27 cellular contexts compared by ENCODE assay signal in genomic region chr9:126222835-126223431, GRCh38.
DNase-seq lines count a peak whose midpoint lies in the region; ATAC-seq and TF ChIP-seq lines count a peak whose summit lies in the region.
"Had no signal": no experiment of that assay in that cellular context is flagged by ENCODE, and none has a peak within 500 bp of the region (broad histone marks: within the 10 kb centered on the region; RNA-seq: fewer than 3 reads in every experiment).

No MANE protein-coding gene starts in this region.

- ATAC-seq in activated CD8-positive, alpha-beta memory T cell treated with anti-CD3 and anti-CD28 coated beads, Interleukin-2, amount 10 ng/mL, durations not matched to agents 7 days and 5 days, result no peak
- no peak for ATAC-seq in activated T-helper 17 cell treated with anti-CD3 and anti-CD28 coated beads, Interleukin-2, amount 50 U/mL, for 72 hours (replicated peaks)
- ATAC-seq: naive thymus-derived CD4-positive, alpha-beta T cell; Panc1; psoas muscle; T-helper 17 cell had no signal

- no peak overlapping the region for H3K9ac ChIP-seq in HUES64 (ENCODE audit: low read depth, low read length)

- no peaks in the 10 kb centered on the region for H3K36me3 Mint-ChIP-seq in activated CD8-positive, alpha-beta memory T cell treated with anti-CD3 and anti-CD28 coated beads, Interleukin-2, amount 10 ng/mL, durations not matched to agents 7 days and 5 days
- no peaks in the 10 kb centered on the region for H3K36me3 Mint-ChIP-seq in MCF 10A (ENCODE audit: insufficient read depth, unreplicated experiment)
- no peaks in the 10 kb centered on the region for H3K36me3 Mint-ChIP-seq in activated T-helper 17 cell treated with anti-CD3 and anti-CD28 coated beads, Interleukin-2, amount 50 U/mL, for 72 hours (ENCODE audit: low read depth)
- H3K36me3 Mint-ChIP-seq: activated naive CD8-positive, alpha-beta T cell treated with anti-CD3 and anti-CD28 coated beads, Interleukin-2, amount 10 ng/mL, durations not matched to agents 7 days and 5 days; type B pancreatic cell had no signal

- H3K27me3 ChIP-seq in HUES64 (ENCODE audit: insufficient read depth, low read length) (peaks cover 8% of the 10 kb centered on the region; the same call in 1 of the 2 replicates), thymus (ENCODE audit: control insufficient read depth, insufficient read depth) (peaks cover 17% of the 10 kb centered on the region)

- H3K27me3 Mint-ChIP-seq in activated CD8-positive, alpha-beta memory T cell treated with anti-CD3 and anti-CD28 coated beads, Interleukin-2, amount 10 ng/mL, durations not matched to agents 7 days and 5 days, result peaks cover 67% of the 10 kb centered on the region
- H3K27me3 Mint-ChIP-seq in MCF 10A (ENCODE audit: insufficient read depth, unreplicated experiment), result peaks cover 56% of the 10 kb centered on the region
- peaks cover 73% of the 10 kb centered on the region for H3K27me3 Mint-ChIP-seq in activated T-helper 17 cell treated with anti-CD3 and anti-CD28 coated beads, Interleukin-2, amount 50 U/mL, for 72 hours

- no peak overlapping the region for H3K27ac Mint-ChIP-seq in activated CD8-positive, alpha-beta memory T cell treated with anti-CD3 and anti-CD28 coated beads, Interleukin-2, amount 10 ng/mL, durations not matched to agents 7 days and 5 days
- H3K27ac Mint-ChIP-seq in MCF 10A (ENCODE audit: low read depth, unreplicated experiment), result no peak overlapping the region
- H3K27ac Mint-ChIP-seq in activated T-helper 17 cell treated with anti-CD3 and anti-CD28 coated beads, Interleukin-2, amount 50 U/mL, for 72 hours, result no peak overlapping the region
- H3K27ac Mint-ChIP-seq: activated CD4-positive, alpha-beta memory T cell treated with anti-CD3 and anti-CD28 coated beads, Interleukin-2, amount 10 ng/mL, durations not matched to agents 7 days and 5 days; activated naive CD8-positive, alpha-beta T cell treated with anti-CD3 and anti-CD28 coated beads, Interleukin-2, amount 10 ng/mL, durations not matched to agents 7 days and 5 days; naive thymus-derived CD4-positive, alpha-beta T cell; T-helper 17 cell; type B pancreatic cell had no signal

- TF ChIP-seq CTCF in MCF 10A (IDR thresholded peaks at IDR 0.05; ENCODE audit: unreplicated experiment) (no peak), GM20000 (IDR thresholded peaks at IDR 0.05; ENCODE audit: extremely low read depth, missing control alignments) (no peak)

- CTCF ChIA-PET in activated CD8-positive, alpha-beta memory T cell treated with anti-CD3 and anti-CD28 coated beads, Interleukin-2, amount 10 ng/mL, durations not matched to agents 7 days and 5 days (lab: Charles Lee), result interaction anchor here (0.6 kb wide), 1 partner anchor 176 kb away, joined by 3 read pairs; no protein-coding TSS in a partner anchor
- CTCF ChIA-PET in MCF 10A (lab: Yijun Ruan, JAX), result no interaction called here

- 85% methylated on average over 29 of the region's 29 CpGs for WGBS in HUES64
- WGBS in thymus, result 43% methylated on average over 29 of the region's 29 CpGs

- intact Hi-C loops in MCF 10A (cut with micrococcal nuclease), result no loop called here

- no peaks in the 10 kb centered on the region for H3K36me3 ChIP-seq in HUES64 (ENCODE audit: insufficient read depth, low read length)
- no peaks in the 10 kb centered on the region for H3K36me3 ChIP-seq in thymus (ENCODE audit: control insufficient read depth, insufficient read depth)

- POLR2A ChIA-PET in MCF 10A (lab: Yijun Ruan, JAX), result no interaction called here

- peak; percentile 45 for DNase-seq in activated CD8-positive, alpha-beta memory T cell treated with anti-CD3 and anti-CD28 coated beads for 24 hours
- no peak for DNase-seq in activated CD8-positive, alpha-beta memory T cell treated with anti-CD3 and anti-CD28 coated beads, Interleukin-2, amount 10 ng/mL, durations not matched to agents 7 days and 5 days
- peak; percentile 14 for DNase-seq in left kidney (ENCODE audit: low read depth, low spot score)
- DNase-seq in MCF 10A (ENCODE audit: unreplicated experiment), result no peak
- DNase-seq in GM20000 (ENCODE audit: low spot score), result no peak
- DNase-seq: activated CD4-positive, alpha-beta memory T cell treated with anti-CD3 and anti-CD28 coated beads, Interleukin-2, amount 10 ng/mL, durations not matched to agents 7 days and 5 days; activated CD4-positive, CD25-positive, alpha-beta regulatory T cell treated with anti-CD3 and anti-CD28 coated beads, Interleukin-2, amount 50 U/mL, for 72 hours; activated effector memory CD4-positive, alpha-beta T cell treated with anti-CD3 and anti-CD28 coated beads, Interleukin-2, amount 50 U/mL, for 16 hours; activated naive CD8-positive, alpha-beta T cell treated with anti-CD3 and anti-CD28 coated beads, Interleukin-2, amount 10 ng/mL, durations not matched to agents 7 days and 5 days; aorta; EL; midbrain; naive thymus-derived CD4-positive, alpha-beta T cell; NCI-H1092 treated with DMSO at 0.1 percent for 48 hours; NCI-H1694 treated with DMSO at 0.1 percent for 48 hours; NCI-H446 treated with DMSO at 0.1 percent for 48 hours; NCI-H774; psoas muscle; SHP77; stimulated activated CD4-positive, alpha-beta T cell treated with anti-CD3 and anti-CD28 coated beads, Interleukin-4, amount 100 ng/mL, for 24 hours; substantia nigra; T-helper 17 cell had no signal

- H3K27ac ChIP-seq in HUES64 (ENCODE audit: low read depth, low read length) (no peak overlapping the region), thymus (ENCODE audit: low read depth) (no peak overlapping the region)
- H3K27ac ChIP-seq: psoas muscle had no signal

- no peaks in the 10 kb centered on the region for H3K9me3 Mint-ChIP-seq in activated CD8-positive, alpha-beta memory T cell treated with anti-CD3 and anti-CD28 coated beads, Interleukin-2, amount 10 ng/mL, durations not matched to agents 7 days and 5 days (ENCODE audit: low read depth)
- H3K9me3 Mint-ChIP-seq in MCF 10A (ENCODE audit: unreplicated experiment), result no peaks in the 10 kb centered on the region
- H3K9me3 Mint-ChIP-seq in activated T-helper 17 cell treated with anti-CD3 and anti-CD28 coated beads, Interleukin-2, amount 50 U/mL, for 72 hours, result no peaks in the 10 kb centered on the region
- H3K9me3 Mint-ChIP-seq: activated CD4-positive, alpha-beta memory T cell treated with anti-CD3 and anti-CD28 coated beads, Interleukin-2, amount 10 ng/mL, durations not matched to agents 7 days and 5 days; activated naive CD8-positive, alpha-beta T cell treated with anti-CD3 and anti-CD28 coated beads, Interleukin-2, amount 10 ng/mL, durations not matched to agents 7 days and 5 days; type B pancreatic cell had no signal

- H3K4me3 ChIP-seq in HUES64 (ENCODE audit: low read length) (peak overlapping the region; percentile 46), thymus (ENCODE audit: low read length) (peak overlapping the region; percentile 7)
- H3K4me3 ChIP-seq: psoas muscle had no signal

- no TSS peak for BruUV-seq in MCF 10A (replicated peaks; lab: Mats Ljungman, UMichigan)

- H3K9me3 ChIP-seq in HUES64 (ENCODE audit: insufficient read depth, low read depth, low read length) (peaks cover 10% of the 10 kb centered on the region; the same call in 1 of the 2 replicates), thymus (ENCODE audit: control insufficient read depth) (no peaks in the 10 kb centered on the region)

- H3K4me1 Mint-ChIP-seq in activated CD8-positive, alpha-beta memory T cell treated with anti-CD3 and anti-CD28 coated beads, Interleukin-2, amount 10 ng/mL, durations not matched to agents 7 days and 5 days, result no peaks in the 10 kb centered on the region
- H3K4me1 Mint-ChIP-seq in MCF 10A (ENCODE audit: insufficient read depth, unreplicated experiment), result no peaks in the 10 kb centered on the region
- H3K4me1 Mint-ChIP-seq in activated T-helper 17 cell treated with anti-CD3 and anti-CD28 coated beads, Interleukin-2, amount 50 U/mL, for 72 hours, result no peaks in the 10 kb centered on the region
- H3K4me1 Mint-ChIP-seq: activated CD4-positive, alpha-beta memory T cell treated with anti-CD3 and anti-CD28 coated beads, Interleukin-2, amount 10 ng/mL, durations not matched to agents 7 days and 5 days; activated naive CD8-positive, alpha-beta T cell treated with anti-CD3 and anti-CD28 coated beads, Interleukin-2, amount 10 ng/mL, durations not matched to agents 7 days and 5 days had no signal

- H3K4me1 ChIP-seq in HUES64 (ENCODE audit: insufficient read depth, low read length) (no peaks in the 10 kb centered on the region), thymus (ENCODE audit: control insufficient read depth, insufficient read depth, low read length) (no peaks in the 10 kb centered on the region)
- H3K4me1 ChIP-seq: psoas muscle had no signal

- no peak overlapping the region for H3K4me3 Mint-ChIP-seq in activated CD8-positive, alpha-beta memory T cell treated with anti-CD3 and anti-CD28 coated beads, Interleukin-2, amount 10 ng/mL, durations not matched to agents 7 days and 5 days
- H3K4me3 Mint-ChIP-seq in MCF 10A (ENCODE audit: unreplicated experiment), result no peak overlapping the region
- no peak overlapping the region for H3K4me3 Mint-ChIP-seq in activated T-helper 17 cell treated with anti-CD3 and anti-CD28 coated beads, Interleukin-2, amount 50 U/mL, for 72 hours
- H3K4me3 Mint-ChIP-seq: activated CD4-positive, alpha-beta memory T cell treated with anti-CD3 and anti-CD28 coated beads, Interleukin-2, amount 10 ng/mL, durations not matched to agents 7 days and 5 days; activated naive CD8-positive, alpha-beta T cell treated with anti-CD3 and anti-CD28 coated beads, Interleukin-2, amount 10 ng/mL, durations not matched to agents 7 days and 5 days; T-helper 17 cell; type B pancreatic cell had no signal

Comparison
In these comparisons a context has a peak if more than half of its experiments do, and no peak if none do; other contexts are left out.
1. DNase-seq: peak in activated CD8-positive, alpha-beta memory T cell treated with anti-CD3 and anti-CD28 coated beads for 24 hours (single experiment) and left kidney (single experiment); none in activated CD8-positive, alpha-beta memory T cell treated with anti-CD3 and anti-CD28 coated beads, Interleukin-2, amount 10 ng/mL, durations not matched to agents 7 days and 5 days (single experiment), MCF 10A (single experiment) and GM20000 (single experiment).